Comparison of ENCODE assay signal across 21 cellular contexts in the genomic region with DNA sequence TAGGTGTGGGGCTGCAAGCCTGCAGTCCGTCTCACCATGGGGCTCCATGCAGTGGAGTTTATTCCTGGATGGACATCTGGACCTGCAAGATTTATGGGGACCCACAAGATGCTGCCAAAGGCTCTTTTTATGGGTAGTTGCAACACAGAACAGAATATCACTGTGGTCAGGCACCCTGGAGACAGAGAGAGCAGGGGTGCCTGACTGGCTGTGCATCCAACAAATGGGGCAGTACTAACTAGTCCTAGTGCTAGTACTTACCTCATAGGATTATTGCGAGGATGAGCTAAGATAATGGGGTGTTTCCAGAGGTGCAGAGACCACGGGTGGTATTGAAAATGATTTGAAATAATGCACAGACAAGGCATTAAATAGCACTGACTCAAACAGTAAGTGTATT. TPM values are rescaled to one million over a fixed set of nuclear protein-coding genes. Genes with fewer than 3 reads are reported as not detected.
"Had no signal": no experiment of that assay in that cellular context is flagged by ENCODE, and none has a peak within 500 bp of the region (broad histone marks: within the 10 kb centered on the region; RNA-seq: fewer than 3 reads in every experiment).

No MANE protein-coding gene starts in this region.

- H3K36me3 ChIP-seq: colonic mucosa, lower lobe of right lung, ovary, tibial artery, WERI-Rb-1 had no signal

- H3K9me3 ChIP-seq: colonic mucosa, lower lobe of right lung, ovary, psoas muscle, tibial artery had no signal

- H3K36me3 Mint-ChIP-seq: activated naive CD4-positive, alpha-beta T cell treated with anti-CD3 and anti-CD28 coated beads, Interleukin-2, amount 10 ng/mL, durations not matched to agents 7 days and 5 days; natural killer cell; stimulated activated memory B cell treated with anti-CD40 and anti-IgM and Interleukin-4, amounts not matched to agents 10 μg/mL and 1 μg/mL and 100 μg/mL, for 72 hours had no signal

- H3K27me3 ChIP-seq: colonic mucosa, ovary had no signal

- DNase-seq: activated CD4-positive, alpha-beta T cell treated with anti-CD3 and anti-CD28 coated beads for 1 hour; activated CD8-positive, alpha-beta memory T cell treated with anti-CD3 and anti-CD28 coated beads for 24 hours; activated CD8-positive, alpha-beta memory T cell treated with anti-CD3 and anti-CD28 coated beads, Interleukin-2, amount 50 U/mL, for 48 hours; activated effector memory CD4-positive, alpha-beta T cell treated with Interleukin-2 at 50 U/mL for 16 hours; activated naive CD4-positive, alpha-beta T cell treated with anti-CD3 and anti-CD28 coated beads, Interleukin-2, amount 10 ng/mL, durations not matched to agents 7 days and 5 days; activated naive CD8-positive, alpha-beta T cell treated with anti-CD3 and anti-CD28 coated beads, Interleukin-2, amount 50 U/mL, for 24 hours; activated T-cell treated with anti-CD3 and anti-CD28 coated beads, Interleukin-2, amount 50 U/mL, for 48 hours; aorta; colonic mucosa; foreskin melanocyte; lower lobe of right lung; natural killer cell; ovary; psoas muscle; right cardiac atrium; stimulated activated CD4-positive, alpha-beta T cell treated with anti-CD3 and anti-CD28 coated beads, Interleukin-4, amount 100 ng/mL, for 24 hours; tibial artery; WERI-Rb-1 had no signal

- H3K27ac Mint-ChIP-seq: activated naive CD4-positive, alpha-beta T cell treated with anti-CD3 and anti-CD28 coated beads, Interleukin-2, amount 10 ng/mL, durations not matched to agents 7 days and 5 days; activated naive CD8-positive, alpha-beta T cell treated with anti-CD3 and anti-CD28 coated beads, Interleukin-2, amount 50 U/mL, for 24 hours; natural killer cell; stimulated activated memory B cell treated with anti-CD40 and anti-IgM and Interleukin-4, amounts not matched to agents 10 μg/mL and 1 μg/mL and 100 μg/mL, for 72 hours had no signal

- H3K27ac ChIP-seq: colonic mucosa, ovary, psoas muscle, tibial artery, WERI-Rb-1 had no signal

- H3K4me1 Mint-ChIP-seq: activated naive CD4-positive, alpha-beta T cell treated with anti-CD3 and anti-CD28 coated beads, Interleukin-2, amount 10 ng/mL, durations not matched to agents 7 days and 5 days; activated naive CD8-positive, alpha-beta T cell treated with anti-CD3 and anti-CD28 coated beads, Interleukin-2, amount 50 U/mL, for 24 hours; central memory CD8-positive, alpha-beta T cell; natural killer cell; stimulated activated memory B cell treated with anti-CD40 and anti-IgM and Interleukin-4, amounts not matched to agents 10 μg/mL and 1 μg/mL and 100 μg/mL, for 72 hours had no signal

- H3K4me2 ChIP-seq: smooth muscle cell had no signal

- H3K4me3 Mint-ChIP-seq: activated naive CD4-positive, alpha-beta T cell treated with anti-CD3 and anti-CD28 coated beads, Interleukin-2, amount 10 ng/mL, durations not matched to agents 7 days and 5 days; activated naive CD8-positive, alpha-beta T cell treated with anti-CD3 and anti-CD28 coated beads, Interleukin-2, amount 50 U/mL, for 24 hours; central memory CD8-positive, alpha-beta T cell; natural killer cell; stimulated activated memory B cell treated with anti-CD40 and anti-IgM and Interleukin-4, amounts not matched to agents 10 μg/mL and 1 μg/mL and 100 μg/mL, for 72 hours had no signal

- H3K4me3 ChIP-seq: colonic mucosa, lower lobe of right lung, ovary, psoas muscle, smooth muscle cell, tibial artery had no signal

- ATAC-seq: activated naive CD8-positive, alpha-beta T cell treated with anti-CD3 and anti-CD28 coated beads, Interleukin-2, amount 50 U/mL, for 24 hours; natural killer cell; right cardiac atrium; stimulated activated memory B cell treated with anti-CD40 and anti-IgM and Interleukin-4, amounts not matched to agents 10 μg/mL and 1 μg/mL and 100 μg/mL, for 72 hours had no signal

- H3K4me1 ChIP-seq: colonic mucosa, psoas muscle, tibial artery had no signal

- H3K9me3 Mint-ChIP-seq: activated naive CD4-positive, alpha-beta T cell treated with anti-CD3 and anti-CD28 coated beads, Interleukin-2, amount 10 ng/mL, durations not matched to agents 7 days and 5 days; activated naive CD8-positive, alpha-beta T cell treated with anti-CD3 and anti-CD28 coated beads, Interleukin-2, amount 50 U/mL, for 24 hours; central memory CD8-positive, alpha-beta T cell; natural killer cell; stimulated activated memory B cell treated with anti-CD40 and anti-IgM and Interleukin-4, amounts not matched to agents 10 μg/mL and 1 μg/mL and 100 μg/mL, for 72 hours had no signal

RNA-seq across cellular contexts. Expression of a gene that starts 42.4 kb away (rescaled TPM):
- total RNA-seq: natural killer cell had no signal
